Comparison of ENCODE assay signal across 9 cellular contexts in genomic region chr9:127926961-127927456, GRCh38. TPM values are rescaled to one million over a fixed set of nuclear protein-coding genes. Genes with fewer than 3 reads are reported as not detected.
DNase-seq lines count a peak whose midpoint lies in the region; ATAC-seq lines count a peak whose summit lies in the region.
"Had no signal": no experiment of that assay in that cellular context is flagged by ENCODE, and none has a peak within 500 bp of the region (broad histone marks: within the 10 kb centered on the region; RNA-seq: fewer than 3 reads in every experiment).

No MANE protein-coding gene starts in this region.

- H3K36me3 ChIP-seq in adipocyte (ENCODE audit: control insufficient read depth, insufficient read depth, low read length, severe bottlenecking) = no peaks in the 10 kb centered on the region

- ATAC-seq in left colon = peak; percentile 2
- ATAC-seq in GM19452 (IDR thresholded peaks at IDR 0.05; ENCODE audit: unreplicated experiment) = no peak

- peaks cover 32% of the 10 kb centered on the region for H3K4me1 ChIP-seq in adipocyte (ENCODE audit: control insufficient read depth, insufficient read depth, low read length)

- no peaks in the 10 kb centered on the region for H3K9me3 ChIP-seq in adipocyte (ENCODE audit: control insufficient read depth, low read length)

- DNase-seq in stimulated activated naive CD4-positive, alpha-beta T cell treated with Interleukin-2 at 50 U/mL for 16 hours (lab: John Stamatoyannopoulos, UW) = peak; percentile 24
- no peak for DNase-seq in stimulated activated naive CD4-positive, alpha-beta T cell (lab: John Stamatoyannopoulos, UW)
- DNase-seq in adipocyte (ENCODE audit: low read depth) (no peak), left colon (no peak), GF-D8 (lab: John Stamatoyannopoulos, UW) (no peak), SIG-M5 treated with dmso at 0.1 percent for 504 hours (lab: John Stamatoyannopoulos, UW; ENCODE audit: unreplicated experiment) (no peak)
- DNase-seq in stimulated activated CD4-positive, alpha-beta T cell treated with anti-CD3 and anti-CD28 coated beads, Interleukin-4, amount 100 ng/mL, for 4 hours = no peak
- DNase-seq: Right ventricle myocardium superior had no signal

- no peak overlapping the region for H3K4me3 ChIP-seq in adipocyte (ENCODE audit: low read length)

- intact Hi-C loops in left colon (cut with DNase I, micrococcal nuclease) = loop anchor here in 1 of 2 donors (10.0 kb wide), 1 partner anchor 332 kb away; no protein-coding TSS in a partner anchor

- no peaks in the 10 kb centered on the region for H3K27me3 ChIP-seq in adipocyte (replicated peaks; ENCODE audit: control insufficient read depth, insufficient read depth, low read length)

- peak overlapping the region; percentile 1 for H3K9ac ChIP-seq in adipocyte (ENCODE audit: low read length)

RNA-seq across cellular contexts. Expression of gene PIP5KL1, which starts 3.6 kb away (rescaled TPM):
- 1 to 10 TPM; 1.3 to 1.9 TPM for total RNA-seq in left colon

RNA-seq across cellular contexts. Expression of gene ST6GALNAC4, which starts 10.2 kb away (rescaled TPM):
- total RNA-seq in left colon = 10 to 100 TPM; 37.5 to 46.9 TPM

RNA-seq across cellular contexts. Expression of gene DPM2, which starts 10.6 kb away (rescaled TPM):
- 10 to 100 TPM; 25.1 to 28.6 TPM for total RNA-seq in left colon

RNA-seq across cellular contexts. Expression of gene ST6GALNAC6, which starts 27.6 kb away (rescaled TPM):
- total RNA-seq in left colon = 100 to 1,000 TPM; 222 to 302 TPM

RNA-seq across cellular contexts. Expression of gene AK1, which starts 49.5 kb away (rescaled TPM):
- 100 to 1,000 TPM; 114 to 141 TPM for total RNA-seq in left colon
